15 cellular contexts compared by ENCODE assay signal in genomic region chr14:37328673-37329072, GRCh38.
DNase-seq lines count a peak whose midpoint lies in the region; ATAC-seq and TF ChIP-seq lines count a peak whose summit lies in the region.
"Had no signal": no experiment of that assay in that cellular context is flagged by ENCODE, and none has a peak within 500 bp of the region (broad histone marks: within the 10 kb centered on the region; RNA-seq: fewer than 3 reads in every experiment).

No MANE protein-coding gene starts in this region.

- peak overlapping the region; percentile 36 for H3K27ac Mint-ChIP-seq in Calu3 (ENCODE audit: unreplicated experiment)
- H3K27ac Mint-ChIP-seq: CD14-positive monocyte; CD4-positive, alpha-beta memory T cell had no signal

- intact Hi-C loops in Calu3 (cut with micrococcal nuclease; ENCODE audit: unreplicated experiment), result loop anchor here (5.0 kb wide), 1 partner anchor 76 kb away; no protein-coding TSS in a partner anchor
- intact Hi-C loops in right lobe of liver (cut with DNase I), result no loop called here

- H3K4me1 Mint-ChIP-seq in Calu3 (ENCODE audit: low read depth, unreplicated experiment), result peaks cover 18% of the 10 kb centered on the region
- H3K4me1 Mint-ChIP-seq: CD14-positive monocyte; CD4-positive, alpha-beta memory T cell; H9 had no signal

- H3K4me1 ChIP-seq in hepatocyte (ENCODE audit: insufficient read depth) (no peaks in the 10 kb centered on the region), right lobe of liver (peaks cover 0 to 18% (median 2%) of the 10 kb centered on the region in 4 donors)
- H3K4me1 ChIP-seq: BLaER1 had no signal

- peak overlapping the region; percentile 8 for H3K4me3 Mint-ChIP-seq in Calu3 (ENCODE audit: low read depth, unreplicated experiment)
- H3K4me3 Mint-ChIP-seq: CD14-positive monocyte; CD4-positive, alpha-beta memory T cell; H9 had no signal

- TF ChIP-seq POLR2A in right lobe of liver (IDR thresholded peaks at IDR 0.05), result no peak

- H3K36me3 ChIP-seq in hepatocyte (replicated peaks; ENCODE audit: insufficient read depth, low read depth) (no peaks in the 10 kb centered on the region), right lobe of liver (no peaks in the 10 kb centered on the region)
- H3K36me3 ChIP-seq: BLaER1 had no signal

- peaks cover 3% of the 10 kb centered on the region for H3K9me3 Mint-ChIP-seq in Calu3 (ENCODE audit: low read depth, unreplicated experiment)

- BruUV-seq in Calu3 (replicated peaks; lab: Mats Ljungman, UMichigan), result no TSS peak

- no peak overlapping the region for H2AFZ ChIP-seq in hepatocyte

- no peaks in the 10 kb centered on the region for H3K27me3 Mint-ChIP-seq in Calu3 (ENCODE audit: unreplicated experiment)
- H3K27me3 Mint-ChIP-seq: CD4-positive, alpha-beta memory T cell had no signal

- no peak overlapping the region for H3K4me3 ChIP-seq in hepatocyte
- no peak overlapping the region for H3K4me3 ChIP-seq in right lobe of liver
- H3K4me3 ChIP-seq: BLaER1, GM12878 had no signal

- no peaks in the 10 kb centered on the region for H3K79me2 ChIP-seq in hepatocyte

- ATAC-seq in right lobe of liver (peak; percentile 50 to 61 (median 56)), HG03521 (IDR thresholded peaks at IDR 0.05; ENCODE audit: unreplicated experiment) (no peak), SK-N-SH treated with all-trans-retinoic acid at 6 μM for 48 hours (no peak)
- ATAC-seq: GM12878 had no signal

- H3K9me2 ChIP-seq in hepatocyte (replicated peaks; ENCODE audit: insufficient read depth), result no peaks in the 10 kb centered on the region

- CTCF ChIA-PET in Calu3 (lab: Charles Lee), result interaction anchor here (1.0 kb wide), 1 partner anchor 263 kb away, joined by 3 read pairs; no protein-coding TSS in a partner anchor

- TF ChIP-seq CTCF in Calu3 (IDR thresholded peaks at IDR 0.05; ENCODE audit: unreplicated experiment) (no peak), hepatocyte (IDR thresholded peaks at IDR 0.05; ENCODE audit: poor library complexity) (no peak), right lobe of liver (IDR thresholded peaks at IDR 0.05) (no peak)

- no peaks in the 10 kb centered on the region for H4K20me1 ChIP-seq in hepatocyte (ENCODE audit: insufficient read depth, poor library complexity, severe bottlenecking)
- H4K20me1 ChIP-seq: BLaER1 had no signal

- WGBS in hepatocyte (ENCODE audit: low lambda C conversion rate, missing lambda C conversion rate), result 80% methylated on average over 1 of the region's 1 CpG
- WGBS in right lobe of liver (ENCODE audit: insufficient coverage, low coverage, low lambda C conversion rate, missing lambda C conversion rate), result 11% methylated on average over 1 of the region's 1 CpG

- no peaks in the 10 kb centered on the region for H3K27me3 ChIP-seq in hepatocyte
- H3K27me3 ChIP-seq in right lobe of liver, result no peaks in the 10 kb centered on the region
- H3K27me3 ChIP-seq: BLaER1 had no signal

- no peaks in the 10 kb centered on the region for H3K36me3 Mint-ChIP-seq in Calu3 (ENCODE audit: insufficient read depth, unreplicated experiment)
- H3K36me3 Mint-ChIP-seq: CD14-positive monocyte; CD4-positive, alpha-beta memory T cell had no signal

- no peak for DNase-seq in Calu3
- DNase-seq in hepatocyte (ENCODE audit: low spot score), result no peak
- DNase-seq in right lobe of liver, result no peak
- no peak for DNase-seq in amniotic stem cell (lab: John Stamatoyannopoulos, UW)
- no peak for DNase-seq in hepatic stellate cell (ENCODE audit: low spot score)
- DNase-seq: CD4-positive, alpha-beta memory T cell; DMS 273 treated with DMSO at 0.1 percent for 48 hours; DND-41; EL; H9 had no signal

- H3K27ac ChIP-seq in hepatocyte (no peak overlapping the region), right lobe of liver (peak overlapping the region in 2 of 3 donors; percentile 2 to 35)
- H3K27ac ChIP-seq: BLaER1 had no signal

- peak overlapping the region; percentile 8 for H3K4me2 ChIP-seq in hepatocyte
- H3K4me2 ChIP-seq: BLaER1 had no signal

- H3K9me3 ChIP-seq in hepatocyte (ENCODE audit: low read depth) (no peaks in the 10 kb centered on the region), right lobe of liver (no peaks in the 10 kb centered on the region)
- H3K9me3 ChIP-seq: BLaER1 had no signal

TF ChIP-seq in SK-N-SH treated with all-trans-retinoic acid at 6 μM for 48 hours, 23 proteins besides CTCF, POLR2A, EP300 and RAD21:
- TF ChIP-seq ZNF565 (CRISPR knock-in tag; conservative IDR thresholded peaks at IDR 0.05; ENCODE audit: low read depth) (no peak), ZC3H10 (CRISPR knock-in tag; IDR thresholded peaks at IDR 0.05) (no peak), OSR1 (CRISPR knock-in tag; IDR thresholded peaks at IDR 0.05) (no peak), ISL1 (CRISPR knock-in tag; IDR thresholded peaks at IDR 0.05) (no peak), ARNTL (CRISPR knock-in tag; IDR thresholded peaks at IDR 0.05; ENCODE audit: borderline replicate concordance, low read depth) (no peak), CSRNP3 (CRISPR knock-in tag; IDR thresholded peaks at IDR 0.05) (no peak), GLIS3 (CRISPR knock-in tag; IDR thresholded peaks at IDR 0.05) (no peak), CREB5 (CRISPR knock-in tag; IDR thresholded peaks at IDR 0.05; ENCODE audit: low read depth) (no peak), RARB (CRISPR knock-in tag; IDR thresholded peaks at IDR 0.05) (no peak), TSHZ2 (CRISPR knock-in tag; IDR thresholded peaks at IDR 0.05) (no peak), ZFP30 (CRISPR knock-in tag; IDR thresholded peaks at IDR 0.05) (no peak), TCF4 (CRISPR knock-in tag; IDR thresholded peaks at IDR 0.05; ENCODE audit: borderline replicate concordance) (no peak), ZNF70 (CRISPR knock-in tag; IDR thresholded peaks at IDR 0.05) (no peak), BACH2 (CRISPR knock-in tag; IDR thresholded peaks at IDR 0.05; ENCODE audit: borderline replicate concordance) (no peak), SNAI2 (CRISPR knock-in tag; IDR thresholded peaks at IDR 0.05) (no peak), ZFP3 (CRISPR knock-in tag; IDR thresholded peaks at IDR 0.05) (no peak)

Comparison
In these comparisons a context has a peak if more than half of its experiments do, and no peak if none do; other contexts are left out.
1. ATAC-seq: peak in right lobe of liver (4 of 4); none in HG03521 (single experiment) and SK-N-SH treated with all-trans-retinoic acid at 6 μM for 48 hours (single experiment).